Comparison of ENCODE assay signal across 8 cellular contexts in genomic region chr17:28982191-28982793, GRCh38. TPM values are rescaled to one million over a fixed set of nuclear protein-coding genes. Genes with fewer than 3 reads are reported as not detected.
DNase-seq lines count a peak whose midpoint lies in the region; ATAC-seq, FAIRE-seq and TF ChIP-seq lines count a peak whose summit lies in the region.

No MANE protein-coding gene starts in this region.

- H3K4me3 ChIP-seq in astrocyte of the spinal cord (ENCODE audit: low read depth, low read length) (no peak overlapping the region), pancreas (no peak overlapping the region)

- no peaks in the 10 kb centered on the region for H3K4me1 ChIP-seq in pancreas

- no peaks in the 10 kb centered on the region for H3K9me3 ChIP-seq in pancreas

- FAIRE-seq in pancreas (lab: Jason Lieb, UNC), result no peak

- no peaks in the 10 kb centered on the region for H3K27me3 ChIP-seq in pancreas

- H3K27ac ChIP-seq in pancreas, result peak overlapping the region in 1 of 4 donors; percentile 22

- TF ChIP-seq CTCF in astrocyte of the spinal cord (IDR thresholded peaks at IDR 0.05; ENCODE audit: low read depth, low read length) (no peak), pancreas (IDR thresholded peaks at IDR 0.05) (no peak)

- in situ Hi-C loops in astrocyte of the spinal cord (cut with HindIII; ENCODE audit: low sequenced_read_pairs), result no loop called here

- H3K36me3 ChIP-seq in pancreas, result no peaks in the 10 kb centered on the region

- intact Hi-C loops in pancreas (cut with DNase I) (no loop called here), posterior cingulate gyrus (cut with DNase I) (loop anchor here (5.0 kb wide), 1 partner anchor 85 kb away; no protein-coding TSS in a partner anchor)

- DNase-seq in T-helper 9 cell (peak; percentile 44), astrocyte of the spinal cord (ENCODE audit: low read depth, low spot score) (peak; percentile 63), pancreas (no peak), posterior cingulate gyrus (no peak), NCI-H2227 treated with DMSO at 0.1 percent for 48 hours (lab: John Stamatoyannopoulos, UW) (no peak)

- 81 to 83% methylated on average over 9 of the region's 9 CpGs for WGBS in pancreas, 2 donors

- ATAC-seq in HG02642 (IDR thresholded peaks at IDR 0.05; ENCODE audit: poor library complexity, unreplicated experiment), result peak; percentile 51
- ATAC-seq in pancreas, result peak in 3 of 4 donors; percentile 20 to 76 (median 54)
- ATAC-seq in GM19455 (IDR thresholded peaks at IDR 0.05; ENCODE audit: unreplicated experiment), result no peak
- ATAC-seq in GM19328 (IDR thresholded peaks at IDR 0.05; ENCODE audit: unreplicated experiment), result no peak

RNA-seq across cellular contexts. Expression of gene SEZ6, which starts 23.5 kb away (rescaled TPM):
- total RNA-seq in pancreas, result 1 to 10 TPM in 1 of 6 donors, under 1 TPM in 5; 0.13 to 1.0 (median 0.52) TPM
- 1 to 10 TPM; 1.6 to 5.0 TPM for polyA plus RNA-seq in pancreas

RNA-seq across cellular contexts. Expression of gene PHF12, which starts 31.0 kb away (rescaled TPM):
- 10 to 100 TPM; 19.9 to 31.6 (median 25.6) TPM for total RNA-seq in pancreas
- 10 to 100 TPM; 23.5 to 25.7 TPM for polyA plus RNA-seq in pancreas

Comparison
In these comparisons a context has a peak if more than half of its experiments do, and no peak if none do; other contexts are left out.
1. ATAC-seq: peak in HG02642 (single experiment) and pancreas (3 of 4); none in GM19455 (single experiment) and GM19328 (single experiment).
2. DNase-seq: peak in T-helper 9 cell (single experiment) and astrocyte of the spinal cord (single experiment); none in pancreas (0 of 6), posterior cingulate gyrus (0 of 10) and NCI-H2227 treated with DMSO at 0.1 percent for 48 hours (single experiment).